8 cellular contexts compared by ENCODE assay signal in the genomic region with DNA sequence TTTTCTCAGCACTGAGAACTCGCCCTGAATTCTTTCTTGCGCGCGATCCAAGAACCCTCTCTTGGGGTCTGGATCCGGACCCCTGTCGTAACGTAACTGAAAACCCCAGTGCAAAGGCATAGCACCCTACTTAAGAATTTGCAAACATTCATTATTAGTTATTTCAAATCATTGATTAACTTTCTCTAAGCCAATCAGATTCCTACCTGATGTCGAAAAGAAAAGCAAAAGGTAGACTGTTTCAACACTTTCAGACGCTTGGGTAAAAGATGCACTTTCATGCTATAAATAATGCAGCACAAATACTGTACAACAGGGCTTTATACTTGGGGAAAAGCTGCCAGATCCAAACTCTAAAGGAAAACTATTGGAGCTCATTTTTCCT. TPM values are rescaled to one million over a fixed set of nuclear protein-coding genes. Genes with fewer than 3 reads are reported as not detected.
DNase-seq lines count a peak whose midpoint lies in the region; ATAC-seq and TF ChIP-seq lines count a peak whose summit lies in the region.

No MANE protein-coding gene starts in this region.

- TF ChIP-seq CTCF in GM06990 (IDR thresholded peaks at IDR 0.05; ENCODE audit: insufficient read depth, low read length, poor library complexity, severe bottlenecking) = no peak
- TF ChIP-seq CTCF in PC-3 (conservative IDR thresholded peaks at IDR 0.05; ENCODE audit: low read depth, low read length) = no peak
- no peak for TF ChIP-seq CTCF in fibroblast of villous mesenchyme (IDR thresholded peaks at IDR 0.05; ENCODE audit: insufficient read depth, low read depth, low read length)
- no peak for TF ChIP-seq CTCF in sigmoid colon (IDR thresholded peaks at IDR 0.05)

- no peak for TF ChIP-seq POLR2A in sigmoid colon (IDR thresholded peaks at IDR 0.05)

- POLR2A ChIA-PET in PC-3 (lab: Charles Lee; ENCODE audit: unreplicated experiment) = interaction anchor here (0.7 kb wide), 1 partner anchor 233 kb away, joined by 9 read pairs; no protein-coding TSS in a partner anchor

- peak overlapping the region; percentile 95 for H2AFZ ChIP-seq in PC-3 (ENCODE audit: low read length)

- ATAC-seq in PC-3 = no peak

- CTCF ChIA-PET in PC-3 (lab: Charles Lee) = interaction anchor here (0.6 to 0.7 kb wide), 2 partner anchors 18 to 430 kb away, joined by 3 to 6 read pairs; no protein-coding TSS in a partner anchor

- no peaks in the 10 kb centered on the region for H3K27me3 ChIP-seq in GM06990 (replicated peaks; ENCODE audit: control insufficient read depth, insufficient read depth, low read length)
- no peaks in the 10 kb centered on the region for H3K27me3 ChIP-seq in PC-3 (ENCODE audit: low read length)
- no peaks in the 10 kb centered on the region for H3K27me3 ChIP-seq in sigmoid colon

- 79 to 84% methylated on average over 9 of the region's 9 CpGs for WGBS in sigmoid colon, 2 donors

- peaks cover 9% of the 10 kb centered on the region; the same call in 1 of the 2 replicates for H3K4me1 ChIP-seq in PC-3 (ENCODE audit: insufficient read depth, low read length)
- peaks cover 0 to 21% (median 14%) of the 10 kb centered on the region in 4 donors for H3K4me1 ChIP-seq in sigmoid colon

- H3K9me3 ChIP-seq in PC-3 (ENCODE audit: low read length) (no peaks in the 10 kb centered on the region), sigmoid colon (no peaks in the 10 kb centered on the region)

- no peaks in the 10 kb centered on the region for H4K20me1 ChIP-seq in PC-3 (ENCODE audit: low read length)

- no peak for TF ChIP-seq EP300 in sigmoid colon (IDR thresholded peaks at IDR 0.05)

- H3K79me2 ChIP-seq in PC-3 (ENCODE audit: low read length) = no peaks in the 10 kb centered on the region

- peak overlapping the region; percentile 88 for H3K4me2 ChIP-seq in PC-3 (ENCODE audit: low read length)

- H3K36me3 ChIP-seq in GM06990 (ENCODE audit: control insufficient read depth, insufficient read depth, low read length) = no peaks in the 10 kb centered on the region
- H3K36me3 ChIP-seq in PC-3 (ENCODE audit: low read depth, low read length) = no peaks in the 10 kb centered on the region
- peaks cover 0 to 6% (median 0%) of the 10 kb centered on the region in 4 donors for H3K36me3 ChIP-seq in sigmoid colon

- TSS peak; percentile 90 for BruUV-seq in PC-3 (replicated peaks; lab: Mats Ljungman, UMichigan)

- no peaks in the 10 kb centered on the region for H3F3A ChIP-seq in PC-3 (ENCODE audit: low read length, unreplicated experiment)

- H3K27ac ChIP-seq in PC-3 (ENCODE audit: low read length) (no peak overlapping the region), sigmoid colon (peak overlapping the region; percentile 71 to 80 (median 76))

- H3K9ac ChIP-seq in PC-3 (ENCODE audit: low read length) = peak overlapping the region; percentile 61

- DNase-seq in GM06990 (ENCODE audit: extremely low read depth, insufficient read length) (no peak), PC-3 (no peak), fibroblast of villous mesenchyme (ENCODE audit: low read depth) (no peak), sigmoid colon (no peak), NCI-H82 (lab: John Stamatoyannopoulos, UW) (no peak), cerebellar nuclear complex (lab: John Stamatoyannopoulos, UW) (no peak), KG1 (lab: John Stamatoyannopoulos, UW) (no peak), H4 (ENCODE audit: low spot score) (no peak)

- intact Hi-C loops in PC-3 (cut with micrococcal nuclease) = loop anchor here (5.0 kb wide), 1 partner anchor 149 kb away; a partner anchor contains a TSS
- intact Hi-C loops in sigmoid colon (cut with DNase I) = loop anchor here (5.0 to 10.0 kb wide), 3 partner anchors 279 to 453 kb away; a partner anchor contains a TSS

- no peaks in the 10 kb centered on the region for H3K9me2 ChIP-seq in PC-3 (replicated peaks; ENCODE audit: low read length)

- H3K4me3 ChIP-seq in GM06990 (replicated peaks; ENCODE audit: low read depth, low read length) = peak overlapping the region; percentile 42
- peak overlapping the region; percentile 69 for H3K4me3 ChIP-seq in PC-3 (ENCODE audit: low read length)
- peak overlapping the region; percentile 52 for H3K4me3 ChIP-seq in fibroblast of villous mesenchyme (ENCODE audit: low read depth, low read length)
- H3K4me3 ChIP-seq in sigmoid colon = peak overlapping the region; percentile 21 to 76 (median 54)

RNA-seq across cellular contexts. Expression of a gene that starts 0.8 kb away (rescaled TPM):
- total RNA-seq in PC-3 (2014; rRNA removed) (11.0 and 16.7 TPM in 2 replicates), fibroblast of villous mesenchyme (29.6 and 32.0 TPM in 2 replicates), sigmoid colon (10 to 100 TPM; 49.9 to 62.0 (median 52.2) TPM)
- polyA plus RNA-seq in sigmoid colon = 10 to 100 TPM in 1 of 3 donors, 1 to 10 TPM in 2; 3.7 to 10.8 (median 4.2) TPM
- total RNA-seq in H4 (2014; rRNA removed; shearing (Covaris generic)) = 17.7 and 25.1 TPM in 2 replicates
